Comparison of ENCODE assay signal across 7 cellular contexts in the genomic region with DNA sequence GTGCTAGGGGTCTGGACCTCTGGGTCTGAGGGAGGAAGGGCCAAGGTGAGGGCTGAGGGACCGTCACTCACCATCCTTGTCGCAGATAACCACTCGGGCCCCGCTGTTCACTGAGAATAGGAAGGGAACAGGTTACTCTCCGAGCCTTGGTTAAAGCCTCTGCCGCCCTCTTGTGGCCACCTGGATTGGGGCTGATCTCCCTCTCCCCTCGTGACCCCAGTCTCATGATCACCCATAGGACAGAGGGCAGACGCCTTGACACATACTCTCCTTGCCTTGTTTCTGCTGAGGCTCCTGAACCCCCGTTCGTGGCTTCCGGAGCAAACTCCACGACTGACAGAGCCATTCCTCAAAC. TPM values are rescaled to one million over a fixed set of nuclear protein-coding genes. Genes with fewer than 3 reads are reported as not detected.
DNase-seq lines count a peak whose midpoint lies in the region; ATAC-seq, FAIRE-seq and TF ChIP-seq lines count a peak whose summit lies in the region.

No MANE protein-coding gene starts in this region.

- ATAC-seq in HG03432 (IDR thresholded peaks at IDR 0.05; ENCODE audit: unreplicated experiment) (peak; percentile 62), HepG2 (peak; percentile 97)

- H3K4me2 ChIP-seq in HepG2 (ENCODE audit: low read depth, low read length) = peak overlapping the region; percentile 85

- no TSS peak for BruUV-seq in HepG2 (replicated peaks; lab: Mats Ljungman, UMichigan)

- H3K36me3 Mint-ChIP-seq in activated CD4-positive, alpha-beta T cell treated with anti-CD3 and anti-CD28 coated beads, Interleukin-2, amount 10 ng/mL, durations not matched to agents 7 days and 5 days (ENCODE audit: low read depth) = no peaks in the 10 kb centered on the region

- H4K20me1 ChIP-seq in HepG2 (ENCODE audit: insufficient read depth, low read length) = no peaks in the 10 kb centered on the region

- no peaks in the 10 kb centered on the region for H3K9me3 Mint-ChIP-seq in activated CD4-positive, alpha-beta T cell treated with anti-CD3 and anti-CD28 coated beads, Interleukin-2, amount 10 ng/mL, durations not matched to agents 7 days and 5 days

- no peaks in the 10 kb centered on the region for H3K79me2 ChIP-seq in HepG2 (ENCODE audit: insufficient read depth, low read length)

- no peak for TF ChIP-seq POLR2A in HepG2 (IDR thresholded peaks at IDR 0.05; ENCODE audit: insufficient read depth in 1 of 2, low read depth in 2 of 2, low read length in 2 of 2)

- H3K4me3 ChIP-seq in HepG2 (replicated peaks in 1 of 3; ENCODE audit: insufficient read depth in 1 of 3, low read depth in 2 of 3, low read length in 3 of 3) = peak overlapping the region; percentile 39 to 64 (median 50); a peak in 5 of 6 replicates

- TF ChIP-seq RAD21 in HepG2 (CRISPR knock-in tag; IDR thresholded peaks at IDR 0.05) = peak; percentile 92

- peak; percentile 97 for TF ChIP-seq CTCF in HepG2 (CRISPR knock-in tag; IDR thresholded peaks at IDR 0.05)

- H3K9ac ChIP-seq in HepG2 (ENCODE audit: insufficient read depth, low read depth, low read length) = peak overlapping the region; percentile 27; the same call in 1 of the 2 replicates

- intact Hi-C loops in HepG2 (cut with micrococcal nuclease; ENCODE audit: unreplicated experiment) = loop anchor here (1.0 kb wide), 2 partner anchors 40 to 47 kb away; no protein-coding TSS in a partner anchor

- in situ Hi-C loops in HepG2 (cut with HindIII; ENCODE audit: extremely low pct_ligation_motif_present, low pct_unique_long_range_greater_than_20kb) = loop anchor here (5.0 to 10.0 kb wide), 2 partner anchors 38 to 161 kb away; a partner anchor contains a TSS

- peak overlapping the region; percentile 80 for H2AFZ ChIP-seq in HepG2 (ENCODE audit: low read length)

- FAIRE-seq in GM18507 (lab: Jason Lieb, UNC) (peak; percentile 94), HepG2 (lab: Jason Lieb, UNC) (peak; percentile 91)

- peak overlapping the region; percentile 25 for H3K27ac ChIP-seq in HepG2 (ENCODE audit: extremely low read length, insufficient read depth, low read length)

- H3K4me3 Mint-ChIP-seq in activated CD4-positive, alpha-beta T cell treated with anti-CD3 and anti-CD28 coated beads, Interleukin-2, amount 10 ng/mL, durations not matched to agents 7 days and 5 days = peak overlapping the region; percentile 71

- H3K4me1 ChIP-seq in HepG2 (ENCODE audit: insufficient read depth, low read length) = peaks cover 19% of the 10 kb centered on the region

- 0% methylated on average over 7 of the region's 12 CpGs for WGBS in HepG2 (ENCODE audit: low lambda C conversion rate)

- H3K36me3 ChIP-seq in HepG2 (replicated peaks in 1 of 2; ENCODE audit: control insufficient read depth in 1 of 2, insufficient read depth in 2 of 2, low read length in 2 of 2) = peaks cover 0 to 2% of the 10 kb centered on the region in 2 experiments; a peak in 1 of 5 replicates

- TF ChIP-seq EP300 in HepG2 (IDR thresholded peaks at IDR 0.05; ENCODE audit: low read depth in 2 of 2, low read length in 2 of 2) (no peak), HepG2 (CRISPR knock-in tag; IDR thresholded peaks at IDR 0.05; ENCODE audit: borderline replicate concordance) (no peak)

- H3K4me1 Mint-ChIP-seq in activated CD4-positive, alpha-beta T cell treated with anti-CD3 and anti-CD28 coated beads, Interleukin-2, amount 10 ng/mL, durations not matched to agents 7 days and 5 days = peaks cover 25% of the 10 kb centered on the region

- peak; percentile 81 for DNase-seq in GM18507 (ENCODE audit: extremely low spot score, insufficient read length, low read depth)
- peak; percentile 78 for DNase-seq in NCI-H526 treated with DMSO at 0.1 percent for 48 hours (lab: John Stamatoyannopoulos, UW)
- DNase-seq in activated CD4-positive, alpha-beta T cell treated with anti-CD3 and anti-CD28 coated beads, Interleukin-2, amount 10 ng/mL, durations not matched to agents 7 days and 5 days = peak; percentile 95
- peak; percentile 93 for DNase-seq in dermis blood vessel endothelial cell
- DNase-seq in HepG2 (ENCODE audit: low spot score) = peak; percentile 82
- peak; percentile 97 to 98 for DNase-seq in stimulated activated CD4-positive, alpha-beta T cell treated with anti-CD3 and anti-CD28 coated beads, Interleukin-2, amount 100 ng/mL, for 48 hours

- no peaks in the 10 kb centered on the region for H3K9me3 ChIP-seq in HepG2 (ENCODE audit: low read length)

- POLR2A ChIA-PET in activated CD4-positive, alpha-beta T cell treated with anti-CD3 and anti-CD28 coated beads, Interleukin-2, amount 10 ng/mL, durations not matched to agents 7 days and 5 days (lab: Charles Lee) = no interaction called here
- POLR2A ChIA-PET in HepG2 (lab: Yijun Ruan, JAX) = no interaction called here

- CTCF ChIA-PET in activated CD4-positive, alpha-beta T cell treated with anti-CD3 and anti-CD28 coated beads, Interleukin-2, amount 10 ng/mL, durations not matched to agents 7 days and 5 days (lab: Charles Lee) = interaction anchor here (0.6 to 3.6 kb wide), 12 partner anchors 8 to 141 kb away, joined by 3 to 20 read pairs (median 5); a partner anchor contains a TSS
- CTCF ChIA-PET in HepG2 (lab: Yijun Ruan, JAX; ENCODE audit: low intra/inter-chr PET ratio, low total read pairs) = interaction anchor here (0.6 to 1.9 kb wide), 4 partner anchors 40 to 190 kb away, joined by 3 to 27 read pairs (median 6); a partner anchor contains a TSS

- peak overlapping the region; percentile 83 for H3K27ac Mint-ChIP-seq in activated CD4-positive, alpha-beta T cell treated with anti-CD3 and anti-CD28 coated beads, Interleukin-2, amount 10 ng/mL, durations not matched to agents 7 days and 5 days

- H3K27me3 ChIP-seq in HepG2 (ENCODE audit: control insufficient read depth in 1 of 2, insufficient read depth in 2 of 2, low read length in 2 of 2) = no peaks in the 10 kb centered on the region

- H3K27me3 Mint-ChIP-seq in activated CD4-positive, alpha-beta T cell treated with anti-CD3 and anti-CD28 coated beads, Interleukin-2, amount 10 ng/mL, durations not matched to agents 7 days and 5 days = peaks cover 4% of the 10 kb centered on the region

RNA-seq across cellular contexts. Expression of a gene that starts 0.6 kb away (rescaled TPM):
- under 1 TPM; 0.27 to 0.77 TPM for total RNA-seq in activated CD4-positive, alpha-beta T cell treated with anti-CD3 and anti-CD28 coated beads, Interleukin-2, amount 10 ng/mL, durations not matched to agents 7 days and 5 days
- total RNA-seq in dermis blood vessel endothelial cell = 1.5 and 8.0 TPM in 2 replicates
- 0.53 and 0.58 TPM in 2 replicates for total RNA-seq in HepG2 (2016; rRNA removed; fragmentation: Illumina TruSeq; extraction: Trizol)
- 0.44 TPM in 1 of 2 replicates, not detected in the other for total RNA-seq in HepG2 (2016; cell fraction: cytosol; rRNA removed; fragmentation: Illumina TruSeq; extraction: Trizol; ENCODE audit: low read depth)
- 0.64 and 0.97 TPM in 2 replicates for total RNA-seq in HepG2 (2016; cell fraction: insoluble cytoplasmic fraction; rRNA removed; fragmentation: Illumina TruSeq; extraction: Trizol)
- total RNA-seq in HepG2 (2016; cell fraction: membrane; rRNA removed; fragmentation: Illumina TruSeq; extraction: Trizol) = 0.34 and 0.49 TPM in 2 replicates
- total RNA-seq in HepG2 (2016; cell fraction: nucleus; rRNA removed; fragmentation: Illumina TruSeq; extraction: Trizol) = not detected in 2 replicates
- 1.2 and 1.8 TPM in 2 replicates for polyA plus RNA-seq in HepG2 (2011; rRNA removed)
- polyA plus RNA-seq in HepG2 (2011; cell fraction: cytosol; rRNA removed) = 1.4 and 1.5 TPM in 2 replicates
- polyA plus RNA-seq in HepG2 (2011; cell fraction: nucleus; rRNA removed) = 3.6 and 4.3 TPM in 2 replicates
- 0.72 and 0.89 TPM in 2 replicates for polyA plus RNA-seq in HepG2 (2012)
- 0.35 and 0.58 TPM in 2 replicates for polyA plus RNA-seq in HepG2 (2016; cell fraction: cytosol; fragmentation: Illumina TruSeq; extraction: Trizol; ENCODE audit: low read depth)
- 1.1 TPM in 2 replicates for polyA plus RNA-seq in HepG2 (2016; cell fraction: insoluble cytoplasmic fraction; fragmentation: Illumina TruSeq; extraction: Trizol; ENCODE audit: low read depth)
- 0.64 and 0.69 TPM in 2 replicates for polyA plus RNA-seq in HepG2 (2016; cell fraction: membrane; fragmentation: Illumina TruSeq; extraction: Trizol; ENCODE audit: low read depth)
- polyA plus RNA-seq in HepG2 (2016; cell fraction: nucleus; fragmentation: Illumina TruSeq; extraction: Trizol; ENCODE audit: insufficient read depth, low read depth) = 0.97 and 0.98 TPM in 2 replicates
- polyA minus RNA-seq in HepG2 (2011; rRNA and poly(A)+ RNA removed; ENCODE audit: low replicate concordance) = 0.33 and 0.62 TPM in 2 replicates
- not detected in 2 replicates for polyA minus RNA-seq in HepG2 (2011; cell fraction: cytosol; rRNA and poly(A)+ RNA removed)
- 0.77 and 2.0 TPM in 2 replicates for polyA minus RNA-seq in HepG2 (2011; cell fraction: nucleus; rRNA and poly(A)+ RNA removed)

RNA-seq across cellular contexts. Expression of a gene that starts 24.9 kb away (rescaled TPM):
- 10 to 100 TPM; 42.3 to 43.3 TPM for total RNA-seq in activated CD4-positive, alpha-beta T cell treated with anti-CD3 and anti-CD28 coated beads, Interleukin-2, amount 10 ng/mL, durations not matched to agents 7 days and 5 days
- total RNA-seq in dermis blood vessel endothelial cell = 40.7 and 56.7 TPM in 2 replicates
- 2.3 and 2.5 TPM in 2 replicates for total RNA-seq in HepG2 (2016; rRNA removed; fragmentation: Illumina TruSeq; extraction: Trizol)
- 3.4 and 4.0 TPM in 2 replicates for total RNA-seq in HepG2 (2016; cell fraction: cytosol; rRNA removed; fragmentation: Illumina TruSeq; extraction: Trizol; ENCODE audit: low read depth)
- 1.8 and 2.8 TPM in 2 replicates for total RNA-seq in HepG2 (2016; cell fraction: insoluble cytoplasmic fraction; rRNA removed; fragmentation: Illumina TruSeq; extraction: Trizol)
- total RNA-seq in HepG2 (2016; cell fraction: membrane; rRNA removed; fragmentation: Illumina TruSeq; extraction: Trizol) = 4.9 and 6.9 TPM in 2 replicates
- 2.2 and 2.5 TPM in 2 replicates for total RNA-seq in HepG2 (2016; cell fraction: nucleus; rRNA removed; fragmentation: Illumina TruSeq; extraction: Trizol)
- polyA plus RNA-seq in HepG2 (2011; rRNA removed) = 3.6 TPM in 2 replicates
- polyA plus RNA-seq in HepG2 (2011; cell fraction: cytosol; rRNA removed) = 2.4 and 3.8 TPM in 2 replicates
- 4.8 and 5.7 TPM in 2 replicates for polyA plus RNA-seq in HepG2 (2011; cell fraction: nucleus; rRNA removed)
- 4.0 and 5.0 TPM in 2 replicates for polyA plus RNA-seq in HepG2 (2012)
- 4.8 and 6.1 TPM in 2 replicates for polyA plus RNA-seq in HepG2 (2016; cell fraction: cytosol; fragmentation: Illumina TruSeq; extraction: Trizol; ENCODE audit: low read depth)
- polyA plus RNA-seq in HepG2 (2016; cell fraction: insoluble cytoplasmic fraction; fragmentation: Illumina TruSeq; extraction: Trizol; ENCODE audit: low read depth) = 2.6 and 3.5 TPM in 2 replicates
- 6.4 and 7.9 TPM in 2 replicates for polyA plus RNA-seq in HepG2 (2016; cell fraction: membrane; fragmentation: Illumina TruSeq; extraction: Trizol; ENCODE audit: low read depth)
- 2.4 and 5.2 TPM in 2 replicates for polyA plus RNA-seq in HepG2 (2016; cell fraction: nucleus; fragmentation: Illumina TruSeq; extraction: Trizol; ENCODE audit: insufficient read depth, low read depth)
- polyA minus RNA-seq in HepG2 (2011; rRNA and poly(A)+ RNA removed; ENCODE audit: low replicate concordance) = 4.1 and 65.2 TPM in 2 replicates
- polyA minus RNA-seq in HepG2 (2011; cell fraction: cytosol; rRNA and poly(A)+ RNA removed) = 1.6 and 1.9 TPM in 2 replicates
- polyA minus RNA-seq in HepG2 (2011; cell fraction: nucleus; rRNA and poly(A)+ RNA removed) = 1.6 and 2.3 TPM in 2 replicates

RNA-seq across cellular contexts. Expression of a gene that starts 32.7 kb away (rescaled TPM):
- total RNA-seq in activated CD4-positive, alpha-beta T cell treated with anti-CD3 and anti-CD28 coated beads, Interleukin-2, amount 10 ng/mL, durations not matched to agents 7 days and 5 days = 1 to 10 TPM; 3.8 to 4.6 TPM
- total RNA-seq in dermis blood vessel endothelial cell (2.6 and 6.5 TPM in 2 replicates), HepG2 (2016; rRNA removed; fragmentation: Illumina TruSeq; extraction: Trizol) (4.3 and 6.0 TPM in 2 replicates)
- 3.7 and 5.1 TPM in 2 replicates for total RNA-seq in HepG2 (2016; cell fraction: cytosol; rRNA removed; fragmentation: Illumina TruSeq; extraction: Trizol; ENCODE audit: low read depth)
- total RNA-seq in HepG2 (2016; cell fraction: insoluble cytoplasmic fraction; rRNA removed; fragmentation: Illumina TruSeq; extraction: Trizol) = 3.0 and 5.6 TPM in 2 replicates
- total RNA-seq in HepG2 (2016; cell fraction: membrane; rRNA removed; fragmentation: Illumina TruSeq; extraction: Trizol) = 4.6 and 5.1 TPM in 2 replicates
- total RNA-seq in HepG2 (2016; cell fraction: nucleus; rRNA removed; fragmentation: Illumina TruSeq; extraction: Trizol) = 5.1 and 5.4 TPM in 2 replicates
- 4.8 and 6.0 TPM in 2 replicates for polyA plus RNA-seq in HepG2 (2011; rRNA removed)
- polyA plus RNA-seq in HepG2 (2011; cell fraction: cytosol; rRNA removed) = 2.3 and 4.7 TPM in 2 replicates
- polyA plus RNA-seq in HepG2 (2011; cell fraction: nucleus; rRNA removed) = 16.9 and 18.5 TPM in 2 replicates
- 3.4 TPM in 2 replicates for polyA plus RNA-seq in HepG2 (2012)
- polyA plus RNA-seq in HepG2 (2016; cell fraction: cytosol; fragmentation: Illumina TruSeq; extraction: Trizol; ENCODE audit: low read depth) = 1.3 and 2.3 TPM in 2 replicates
- 5.4 and 7.3 TPM in 2 replicates for polyA plus RNA-seq in HepG2 (2016; cell fraction: insoluble cytoplasmic fraction; fragmentation: Illumina TruSeq; extraction: Trizol; ENCODE audit: low read depth)
- polyA plus RNA-seq in HepG2 (2016; cell fraction: membrane; fragmentation: Illumina TruSeq; extraction: Trizol; ENCODE audit: low read depth) = 3.8 and 5.1 TPM in 2 replicates
- 11.7 and 12.4 TPM in 2 replicates for polyA plus RNA-seq in HepG2 (2016; cell fraction: nucleus; fragmentation: Illumina TruSeq; extraction: Trizol; ENCODE audit: insufficient read depth, low read depth)
- 0.70 and 1.2 TPM in 2 replicates for polyA minus RNA-seq in HepG2 (2011; rRNA and poly(A)+ RNA removed; ENCODE audit: low replicate concordance)
- 3.6 TPM in 2 replicates for polyA minus RNA-seq in HepG2 (2011; cell fraction: cytosol; rRNA and poly(A)+ RNA removed)
- polyA minus RNA-seq in HepG2 (2011; cell fraction: nucleus; rRNA and poly(A)+ RNA removed) = 1.7 and 3.1 TPM in 2 replicates

RNA-seq across cellular contexts. Expression of a gene that starts 36.5 kb away (rescaled TPM):
- 10 to 100 TPM; 49.6 to 53.3 TPM for total RNA-seq in activated CD4-positive, alpha-beta T cell treated with anti-CD3 and anti-CD28 coated beads, Interleukin-2, amount 10 ng/mL, durations not matched to agents 7 days and 5 days
- total RNA-seq in dermis blood vessel endothelial cell (39.2 and 59.6 TPM in 2 replicates), HepG2 (2016; rRNA removed; fragmentation: Illumina TruSeq; extraction: Trizol) (7.8 and 18.5 TPM in 2 replicates)
- 7.7 and 7.9 TPM in 2 replicates for total RNA-seq in HepG2 (2016; cell fraction: cytosol; rRNA removed; fragmentation: Illumina TruSeq; extraction: Trizol; ENCODE audit: low read depth)
- total RNA-seq in HepG2 (2016; cell fraction: insoluble cytoplasmic fraction; rRNA removed; fragmentation: Illumina TruSeq; extraction: Trizol) = 6.4 and 19.6 TPM in 2 replicates
- 5.7 and 6.5 TPM in 2 replicates for total RNA-seq in HepG2 (2016; cell fraction: membrane; rRNA removed; fragmentation: Illumina TruSeq; extraction: Trizol)
- 25.9 and 29.7 TPM in 2 replicates for total RNA-seq in HepG2 (2016; cell fraction: nucleus; rRNA removed; fragmentation: Illumina TruSeq; extraction: Trizol)
- 15.2 and 15.6 TPM in 2 replicates for polyA plus RNA-seq in HepG2 (2011; rRNA removed)
- 10.5 and 12.8 TPM in 2 replicates for polyA plus RNA-seq in HepG2 (2011; cell fraction: cytosol; rRNA removed)
- 28.4 and 34.0 TPM in 2 replicates for polyA plus RNA-seq in HepG2 (2011; cell fraction: nucleus; rRNA removed)
- polyA plus RNA-seq in HepG2 (2012) = 12.6 and 18.1 TPM in 2 replicates
- 2.1 and 2.4 TPM in 2 replicates for polyA plus RNA-seq in HepG2 (2016; cell fraction: cytosol; fragmentation: Illumina TruSeq; extraction: Trizol; ENCODE audit: low read depth)
- 8.2 and 10.1 TPM in 2 replicates for polyA plus RNA-seq in HepG2 (2016; cell fraction: insoluble cytoplasmic fraction; fragmentation: Illumina TruSeq; extraction: Trizol; ENCODE audit: low read depth)
- 3.9 and 4.1 TPM in 2 replicates for polyA plus RNA-seq in HepG2 (2016; cell fraction: membrane; fragmentation: Illumina TruSeq; extraction: Trizol; ENCODE audit: low read depth)
- 36.9 and 39.2 TPM in 2 replicates for polyA plus RNA-seq in HepG2 (2016; cell fraction: nucleus; fragmentation: Illumina TruSeq; extraction: Trizol; ENCODE audit: insufficient read depth, low read depth)
- 12.5 and 17.7 TPM in 2 replicates for polyA minus RNA-seq in HepG2 (2011; rRNA and poly(A)+ RNA removed; ENCODE audit: low replicate concordance)
- polyA minus RNA-seq in HepG2 (2011; cell fraction: cytosol; rRNA and poly(A)+ RNA removed) = 9.8 and 12.8 TPM in 2 replicates
- polyA minus RNA-seq in HepG2 (2011; cell fraction: nucleus; rRNA and poly(A)+ RNA removed) = 34.6 and 36.1 TPM in 2 replicates

Comparison
In these comparisons a context has a peak if more than half of its experiments do, and no peak if none do; other contexts are left out.
1. Peak in every context shown above with its lines: DNase-seq, ATAC-seq, H3K4me3 ChIP-seq and H3K27ac ChIP-seq.